ENCODE assay signal across 17 cellular contexts in the genomic region with DNA sequence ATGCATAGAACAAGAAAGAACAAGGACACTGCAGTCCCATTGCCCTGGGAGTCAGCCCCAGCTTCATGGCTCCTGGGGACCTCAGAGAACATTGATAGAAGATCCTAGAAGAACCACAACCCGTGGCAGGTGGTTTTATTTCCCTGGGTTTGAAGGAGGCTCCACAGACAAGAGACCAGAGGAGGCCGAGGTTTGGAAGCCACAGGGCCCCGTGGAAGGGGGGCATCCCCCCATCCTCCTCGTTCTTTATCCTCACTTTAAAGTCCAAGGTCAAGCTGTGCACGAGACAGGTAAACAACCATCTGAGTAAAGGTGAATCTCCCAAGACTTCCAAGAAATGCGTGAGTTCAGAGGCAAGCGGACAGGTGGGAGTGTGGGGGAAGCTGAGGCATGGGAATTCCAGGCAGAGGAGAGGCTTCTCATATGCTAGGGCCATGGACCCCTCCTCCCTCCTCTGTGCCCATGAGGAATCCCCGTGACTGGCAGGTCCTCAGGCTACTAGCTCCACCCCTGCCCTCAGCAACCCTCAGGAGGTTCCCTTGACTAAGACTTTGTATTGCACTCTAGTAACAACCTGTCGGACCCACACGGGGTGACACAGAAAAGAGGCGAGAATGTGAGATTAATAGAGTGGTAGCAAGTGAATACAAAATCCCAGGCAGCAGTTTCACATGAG. TPM values are rescaled to one million over a fixed set of nuclear protein-coding genes. Genes with fewer than 3 reads are reported as not detected.
DNase-seq lines count a peak whose midpoint lies in the region; ATAC-seq and TF ChIP-seq lines count a peak whose summit lies in the region.
"Had no signal": no experiment of that assay in that cellular context is flagged by ENCODE, and none has a peak within 500 bp of the region (broad histone marks: within the 10 kb centered on the region; RNA-seq: fewer than 3 reads in every experiment).

No MANE protein-coding gene starts in this region.

- ATAC-seq in activated CD4-positive, alpha-beta T cell treated with anti-CD3 and anti-CD28 coated beads for 36 hours, result no peak
- no peak for ATAC-seq in left lung
- no peak for ATAC-seq in GM19455 (IDR thresholded peaks at IDR 0.05; ENCODE audit: unreplicated experiment)
- ATAC-seq: WTC11 had no signal

- no peak for DNase-seq in activated CD4-positive, alpha-beta T cell treated with anti-CD3 and anti-CD28 coated beads for 36 hours
- no peak for DNase-seq in activated CD4-positive, alpha-beta T cell treated with anti-CD3 and anti-CD28 coated beads, Interleukin-2, amount 50 U/mL, for 1 hour
- no peak for DNase-seq in left lung
- DNase-seq in progenitor cell of endocrine pancreas (ENCODE audit: low spot score, unreplicated experiment), result no peak
- no peak for DNase-seq in GM03348 (ENCODE audit: low spot score)
- DNase-seq in DMS153 treated with DMSO at 0.1 percent for 48 hours (lab: John Stamatoyannopoulos, UW; ENCODE audit: unreplicated experiment), result no peak
- DNase-seq: COR-L47, HFFc6, MM.1S had no signal

- H3K4me3 Mint-ChIP-seq in activated CD4-positive, alpha-beta T cell treated with anti-CD3 and anti-CD28 coated beads for 36 hours, result no peak overlapping the region
- no peak overlapping the region for H3K4me3 Mint-ChIP-seq in progenitor cell of endocrine pancreas (ENCODE audit: low read depth)
- H3K4me3 Mint-ChIP-seq: HFFc6, neural progenitor cell, WTC11 had no signal

- H3K9ac ChIP-seq in Loucy (ENCODE audit: low read depth, low read length, poor library complexity, severe bottlenecking), result no peak overlapping the region
- H3K9ac ChIP-seq: neural progenitor cell had no signal

- H3K36me3 Mint-ChIP-seq in activated CD4-positive, alpha-beta T cell treated with anti-CD3 and anti-CD28 coated beads for 36 hours (ENCODE audit: low read depth), result no peaks in the 10 kb centered on the region
- H3K36me3 Mint-ChIP-seq in progenitor cell of endocrine pancreas (ENCODE audit: insufficient read depth), result no peaks in the 10 kb centered on the region
- H3K36me3 Mint-ChIP-seq: neural progenitor cell, WTC11 had no signal

- H4K20me1 ChIP-seq in Loucy (ENCODE audit: insufficient read depth, low read length, poor library complexity, severe bottlenecking), result no peaks in the 10 kb centered on the region

- H2AFZ ChIP-seq in Loucy (ENCODE audit: low read length), result no peak overlapping the region
- H2AFZ ChIP-seq: neural progenitor cell had no signal

- H3K27ac ChIP-seq in left lung, result peak overlapping the region; percentile 76 to 79
- H3K27ac ChIP-seq: neural progenitor cell, SK-N-MC had no signal

- H3K36me3 ChIP-seq in Loucy (ENCODE audit: insufficient read depth, low read length) (no peaks in the 10 kb centered on the region), left lung (no peaks in the 10 kb centered on the region)
- H3K36me3 ChIP-seq: neural progenitor cell had no signal

- peaks cover 10% of the 10 kb centered on the region for H3K4me1 ChIP-seq in Loucy (ENCODE audit: insufficient read depth, low read length, poor library complexity, severe bottlenecking)
- H3K4me1 ChIP-seq in left lung, result peaks cover 6 to 25% of the 10 kb centered on the region in 2 donors

- intact Hi-C loops in activated CD4-positive, alpha-beta T cell treated with anti-CD3 and anti-CD28 coated beads for 36 hours (cut with DNase I, micrococcal nuclease), result no loop called here
- intact Hi-C loops in left lung (cut with DNase I), result no loop called here

- H3K27me3 ChIP-seq in Loucy (ENCODE audit: insufficient read depth, low read length, poor library complexity, severe bottlenecking), result no peaks in the 10 kb centered on the region
- H3K27me3 ChIP-seq in left lung, result no peaks in the 10 kb centered on the region
- H3K27me3 ChIP-seq: dorsolateral prefrontal cortex, neural progenitor cell had no signal

- H3K4me1 Mint-ChIP-seq in activated CD4-positive, alpha-beta T cell treated with anti-CD3 and anti-CD28 coated beads for 36 hours, result peaks cover 9% of the 10 kb centered on the region
- H3K4me1 Mint-ChIP-seq in progenitor cell of endocrine pancreas (ENCODE audit: low read depth), result peaks cover 17% of the 10 kb centered on the region

- H3K4me2 ChIP-seq in Loucy (ENCODE audit: low read depth, low read length, poor library complexity, severe bottlenecking), result peak overlapping the region; percentile 27

- no peaks in the 10 kb centered on the region for H3K9me3 Mint-ChIP-seq in activated CD4-positive, alpha-beta T cell treated with anti-CD3 and anti-CD28 coated beads for 36 hours (ENCODE audit: low read depth)
- no peaks in the 10 kb centered on the region for H3K9me3 Mint-ChIP-seq in progenitor cell of endocrine pancreas (ENCODE audit: low read depth)
- H3K9me3 Mint-ChIP-seq: HFFc6, neural progenitor cell, WTC11 had no signal

- H3K27ac Mint-ChIP-seq in activated CD4-positive, alpha-beta T cell treated with anti-CD3 and anti-CD28 coated beads for 36 hours, result peak overlapping the region; percentile 8
- H3K27ac Mint-ChIP-seq in progenitor cell of endocrine pancreas, result peak overlapping the region; percentile 62
- H3K27ac Mint-ChIP-seq: HFFc6, neural progenitor cell, WTC11 had no signal

- TF ChIP-seq CTCF in Loucy (conservative IDR thresholded peaks at IDR 0.05; ENCODE audit: low read length), result no peak
- no peak for TF ChIP-seq CTCF in left lung (IDR thresholded peaks at IDR 0.05)
- TF ChIP-seq CTCF in progenitor cell of endocrine pancreas (IDR thresholded peaks at IDR 0.05; ENCODE audit: unreplicated experiment), result no peak

- POLR2A ChIA-PET in activated CD4-positive, alpha-beta T cell treated with anti-CD3 and anti-CD28 coated beads for 36 hours (lab: Charles Lee), result no interaction called here

- H3K4me3 ChIP-seq in Loucy (ENCODE audit: low read length, poor library complexity, severe bottlenecking) (no peak overlapping the region), left lung (no peak overlapping the region)
- H3K4me3 ChIP-seq: neural progenitor cell had no signal

- H3K9me3 ChIP-seq in Loucy (ENCODE audit: insufficient read depth, low read depth, low read length) (no peaks in the 10 kb centered on the region), left lung (no peaks in the 10 kb centered on the region)

- CTCF ChIA-PET in activated CD4-positive, alpha-beta T cell treated with anti-CD3 and anti-CD28 coated beads for 36 hours (lab: Charles Lee), result interaction anchor here (0.7 kb wide), 1 partner anchor 423 kb away, joined by 3 read pairs; no protein-coding TSS in a partner anchor

- no peaks in the 10 kb centered on the region for H3K9me2 ChIP-seq in Loucy (replicated peaks; ENCODE audit: low read depth, low read length)

- H3F3A ChIP-seq in Loucy (ENCODE audit: low read depth), result no peaks in the 10 kb centered on the region

- H3K27me3 Mint-ChIP-seq in activated CD4-positive, alpha-beta T cell treated with anti-CD3 and anti-CD28 coated beads for 36 hours, result no peaks in the 10 kb centered on the region
- H3K27me3 Mint-ChIP-seq in progenitor cell of endocrine pancreas, result no peaks in the 10 kb centered on the region

- no peaks in the 10 kb centered on the region for H3K79me2 ChIP-seq in Loucy (ENCODE audit: insufficient read depth, low read length)

RNA-seq across cellular contexts. Expression of a gene that starts 0.9 kb away (rescaled TPM):
- 10 to 100 TPM; 12.1 to 13.9 TPM for total RNA-seq in activated CD4-positive, alpha-beta T cell treated with anti-CD3 and anti-CD28 coated beads for 36 hours
- total RNA-seq in left lung, result 10 to 100 TPM; 38.6 to 68.6 TPM
- 19.8 and 20.9 TPM in 2 replicates for total RNA-seq in progenitor cell of endocrine pancreas

RNA-seq across cellular contexts. Expression of a gene that starts 13.9 kb away (rescaled TPM):
- under 1 TPM; 0.26 to 0.30 TPM for total RNA-seq in activated CD4-positive, alpha-beta T cell treated with anti-CD3 and anti-CD28 coated beads for 36 hours
- 10 to 100 TPM in 1 of 2 donors, 1 to 10 TPM in 1; 5.2 to 16.6 TPM for total RNA-seq in left lung
- total RNA-seq in progenitor cell of endocrine pancreas, result 3.2 and 3.9 TPM in 2 replicates
- total RNA-seq: fibroblast of villous mesenchyme, HFFc6 had no signal

RNA-seq across cellular contexts. Expression of a gene that starts 27.1 kb away (rescaled TPM):
- total RNA-seq in activated CD4-positive, alpha-beta T cell treated with anti-CD3 and anti-CD28 coated beads for 36 hours, result under 1 TPM in 1 of 2 experiments, not detected in 1; 0.37 TPM
- under 1 TPM; 0.16 to 0.38 TPM for total RNA-seq in left lung
- 0.77 and 1.3 TPM in 2 replicates for total RNA-seq in progenitor cell of endocrine pancreas
- total RNA-seq: A172 had no signal

RNA-seq across cellular contexts. Expression of a gene that starts 57.0 kb away (rescaled TPM):
- 10 to 100 TPM; 23.6 to 35.5 TPM for total RNA-seq in activated CD4-positive, alpha-beta T cell treated with anti-CD3 and anti-CD28 coated beads for 36 hours
- total RNA-seq in left lung (10 to 100 TPM; 16.6 to 27.4 TPM), progenitor cell of endocrine pancreas (34.7 and 37.6 TPM in 2 replicates)
